ENCODE assay signal across 21 cellular contexts in the genomic region with DNA sequence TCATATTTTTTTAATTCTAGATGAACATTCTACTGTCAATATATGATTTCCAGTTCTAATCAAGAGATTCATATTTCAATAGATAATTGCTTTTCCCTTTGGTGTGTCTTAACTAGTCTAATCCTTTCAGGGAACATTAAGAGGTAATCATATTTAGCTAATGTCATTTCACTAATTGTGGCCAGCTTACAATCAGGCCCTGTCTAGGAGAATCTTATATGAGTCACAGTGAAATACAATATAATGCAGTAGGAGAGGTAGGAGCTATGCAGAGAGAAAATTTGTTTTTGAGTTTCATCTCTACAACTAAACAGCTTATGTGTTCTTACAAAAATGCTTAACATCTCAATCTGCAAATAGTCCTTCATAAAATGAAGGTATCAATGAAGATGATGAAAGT.
"Had no signal": no experiment of that assay in that cellular context is flagged by ENCODE, and none has a peak within 500 bp of the region (broad histone marks: within the 10 kb centered on the region; RNA-seq: fewer than 3 reads in every experiment).

No MANE protein-coding gene starts in this region.

- H3K4me3 Mint-ChIP-seq: activated CD8-positive, alpha-beta T cell treated with anti-CD3 and anti-CD28 coated beads, Interleukin-2, amount 10 ng/mL, durations not matched to agents 7 days and 5 days; activated naive CD8-positive, alpha-beta T cell; endodermal cell; natural killer cell; stimulated activated memory B cell treated with anti-CD40 and anti-IgM and Interleukin-4, amounts not matched to agents 10 μg/mL and 1 μg/mL and 100 μg/mL, for 72 hours had no signal

- H3K9me3 Mint-ChIP-seq: activated T-helper 2 cell treated with anti-CD3 and anti-CD28 coated beads, Interferon-gamma antibody, Interleukin-2, Interleukin-4, amounts not matched to agents 10 μg/mL and 5 μg/mL and 100 μg/mL, durations not matched to agents 14 hours and 24 hours and 36 hours; endodermal cell; natural killer cell; stimulated activated memory B cell treated with anti-CD40 and anti-IgM and Interleukin-4, amounts not matched to agents 10 μg/mL and 1 μg/mL and 100 μg/mL, for 72 hours had no signal

- H3K27me3 Mint-ChIP-seq: activated naive CD8-positive, alpha-beta T cell; stimulated activated memory B cell treated with anti-CD40 and anti-IgM and Interleukin-4, amounts not matched to agents 10 μg/mL and 1 μg/mL and 100 μg/mL, for 72 hours had no signal

- DNase-seq: activated CD4-positive, alpha-beta T cell treated with anti-CD3 and anti-CD28 coated beads for 1 hour; activated CD4-positive, alpha-beta T cell treated with anti-CD3 and anti-CD28 coated beads, Interleukin-2, amount 50 U/mL, for 1 hour; activated CD8-positive, alpha-beta T cell treated with anti-CD3 and anti-CD28 coated beads, Interleukin-2, amount 10 ng/mL, durations not matched to agents 7 days and 5 days; activated naive CD4-positive, alpha-beta T cell; activated T-cell treated with anti-CD3 and anti-CD28 coated beads, Interleukin-2, amount 50 U/mL, for 1 hour; adrenal gland; brain microvascular endothelial cell; central memory CD4-positive, alpha-beta T cell; colonic mucosa; dorsolateral prefrontal cortex; endodermal cell; heart left ventricle; islet precursor cell; left cardiac atrium; midbrain; natural killer cell; stimulated activated CD4-positive, alpha-beta T cell treated with anti-CD3 and anti-CD28 coated beads, Interleukin-15, amount 100 ng/mL, for 24 hours; stomach had no signal

- H3K4me1 Mint-ChIP-seq: endodermal cell; stimulated activated memory B cell treated with anti-CD40 and anti-IgM and Interleukin-4, amounts not matched to agents 10 μg/mL and 1 μg/mL and 100 μg/mL, for 72 hours had no signal

- H3K36me3 Mint-ChIP-seq: natural killer cell; stimulated activated memory B cell treated with anti-CD40 and anti-IgM and Interleukin-4, amounts not matched to agents 10 μg/mL and 1 μg/mL and 100 μg/mL, for 72 hours had no signal

- H3K27ac Mint-ChIP-seq: activated CD8-positive, alpha-beta T cell treated with anti-CD3 and anti-CD28 coated beads, Interleukin-2, amount 10 ng/mL, durations not matched to agents 7 days and 5 days; activated naive CD8-positive, alpha-beta T cell; activated T-helper 2 cell treated with anti-CD3 and anti-CD28 coated beads, Interferon-gamma antibody, Interleukin-2, Interleukin-4, amounts not matched to agents 10 μg/mL and 5 μg/mL and 100 μg/mL, durations not matched to agents 14 hours and 24 hours and 36 hours; endodermal cell; natural killer cell; stimulated activated memory B cell treated with anti-CD40 and anti-IgM and Interleukin-4, amounts not matched to agents 10 μg/mL and 1 μg/mL and 100 μg/mL, for 72 hours had no signal
